ENCODE assay signal across 18 cellular contexts in genomic region chr12:88167384-88167783, GRCh38. TPM values are rescaled to one million over a fixed set of nuclear protein-coding genes. Genes with fewer than 3 reads are reported as not detected.
DNase-seq lines count a peak whose midpoint lies in the region; ATAC-seq, FAIRE-seq and TF ChIP-seq lines count a peak whose summit lies in the region.
"Had no signal": no experiment of that assay in that cellular context is flagged by ENCODE, and none has a peak within 500 bp of the region (broad histone marks: within the 10 kb centered on the region; RNA-seq: fewer than 3 reads in every experiment).

No MANE protein-coding gene starts in this region.

- no peak overlapping the region for H3K9ac ChIP-seq in astrocyte (ENCODE audit: low read length)

- no peak for TF ChIP-seq POLR2A in A549 (IDR thresholded peaks at IDR 0.05; ENCODE audit: low read length)

- no peak for TF ChIP-seq RAD21 in A549 (conservative IDR thresholded peaks at IDR 0.05 in 1 of 2, IDR thresholded peaks at IDR 0.05 in 1 of 2)

- H3K4me1 Mint-ChIP-seq in astrocyte (ENCODE audit: low read depth, unreplicated experiment): peaks cover 2% of the 10 kb centered on the region
- no peaks in the 10 kb centered on the region for H3K4me1 Mint-ChIP-seq in immature natural killer cell

- H3K27me3 ChIP-seq in astrocyte (ENCODE audit: insufficient read depth, low read length) (no peaks in the 10 kb centered on the region), lower lobe of right lung (ENCODE audit: low read depth) (no peaks in the 10 kb centered on the region)

- H3K4me1 ChIP-seq in A549 (no peaks in the 10 kb centered on the region), astrocyte (ENCODE audit: insufficient read depth, low read length) (no peaks in the 10 kb centered on the region), lower lobe of right lung (no peaks in the 10 kb centered on the region)

- peak; percentile 84 for FAIRE-seq in A549 (lab: Jason Lieb, UNC)
- peak; percentile 23 for FAIRE-seq in astrocyte (lab: Jason Lieb, UNC)
- FAIRE-seq: G401.6, GM12892 had no signal

- H3K4me3 Mint-ChIP-seq in astrocyte (ENCODE audit: unreplicated experiment) (no peak overlapping the region), immature natural killer cell (no peak overlapping the region)
- H3K4me3 Mint-ChIP-seq: CD4-positive, alpha-beta memory T cell had no signal

- DNase-seq in A549 (ENCODE audit: low read depth in 1 of 2, low spot score in 1 of 2) (no peak), astrocyte (ENCODE audit: low read depth) (no peak), left colon (no peak), immature natural killer cell (no peak), dedifferentiated amniotic fluid mesenchymal stem cell (ENCODE audit: extremely low spot score) (no peak), lower lobe of right lung (no peak)
- DNase-seq: 8988T; C1 segment of cervical spinal cord; Calu3; CD4-positive, alpha-beta memory T cell; COR-L47; DMS153; DND-41; GOT3; H7; HCEC 1CT had no signal

- H3K36me3 ChIP-seq in astrocyte (ENCODE audit: insufficient read depth, low read length): peaks cover 20% of the 10 kb centered on the region
- peaks cover 44% of the 10 kb centered on the region for H3K36me3 ChIP-seq in lower lobe of right lung

- POLR2A ChIA-PET in A549 (lab: Yijun Ruan, JAX): no interaction called here

- H2AFZ ChIP-seq in astrocyte (ENCODE audit: low read depth, low read length): no peak overlapping the region

- H3K27ac Mint-ChIP-seq in astrocyte (ENCODE audit: unreplicated experiment): no peak overlapping the region
- no peak overlapping the region for H3K27ac Mint-ChIP-seq in immature natural killer cell
- H3K27ac Mint-ChIP-seq: CD4-positive, alpha-beta memory T cell had no signal

- H4K20me1 ChIP-seq in astrocyte (ENCODE audit: insufficient read depth, low read length): no peaks in the 10 kb centered on the region

- H3K27ac ChIP-seq in A549: no peak overlapping the region
- H3K27ac ChIP-seq in astrocyte (ENCODE audit: low read depth, low read length): no peak overlapping the region
- H3K27ac ChIP-seq in lower lobe of right lung: no peak overlapping the region

- H3K36me3 Mint-ChIP-seq in astrocyte (ENCODE audit: low read depth, unreplicated experiment) (peaks cover 24% of the 10 kb centered on the region), immature natural killer cell (peaks cover 29 to 52% (median 43%) of the 10 kb centered on the region in 3 donors)

- WGBS in A549 (ENCODE audit: missing lambda C conversion rate): 89% methylated on average over 2 of the region's 2 CpGs

- H3K9me3 ChIP-seq in A549 (no peaks in the 10 kb centered on the region), astrocyte (ENCODE audit: insufficient read depth, low read depth, low read length) (no peaks in the 10 kb centered on the region), lower lobe of right lung (no peaks in the 10 kb centered on the region)

- H3K27me3 Mint-ChIP-seq in astrocyte (ENCODE audit: low read depth, unreplicated experiment): no peaks in the 10 kb centered on the region
- H3K27me3 Mint-ChIP-seq in immature natural killer cell (ENCODE audit: low read depth in 3 of 3): peaks cover 0 to 2% (median 0%) of the 10 kb centered on the region in 3 donors
- H3K27me3 Mint-ChIP-seq: CD4-positive, alpha-beta memory T cell had no signal

- no peaks in the 10 kb centered on the region for H3K9me3 Mint-ChIP-seq in astrocyte (ENCODE audit: unreplicated experiment)
- no peaks in the 10 kb centered on the region for H3K9me3 Mint-ChIP-seq in immature natural killer cell
- H3K9me3 Mint-ChIP-seq: CD4-positive, alpha-beta memory T cell had no signal

- no peak for TF ChIP-seq EP300 in A549 (IDR thresholded peaks at IDR 0.05)

- TF ChIP-seq CTCF in A549 (IDR thresholded peaks at IDR 0.05): no peak
- TF ChIP-seq CTCF in astrocyte (IDR thresholded peaks at IDR 0.05; ENCODE audit: insufficient read depth, low read depth, low read length): no peak
- no peak for TF ChIP-seq CTCF in lower lobe of right lung (IDR thresholded peaks at IDR 0.05)

- CTCF ChIA-PET in A549 (lab: Yijun Ruan, JAX): no interaction called here

- no peaks in the 10 kb centered on the region for H3K79me2 ChIP-seq in astrocyte (ENCODE audit: insufficient read depth, low read length)

- intact Hi-C loops in left colon (cut with DNase I, micrococcal nuclease): no loop called here
- intact Hi-C loops in lower lobe of right lung (cut with DNase I): no loop called here

- ATAC-seq in A549: no peak
- peak; percentile 96 for ATAC-seq in left colon
- ATAC-seq in lower lobe of right lung: no peak

- H3K4me2 ChIP-seq in A549 (no peak overlapping the region), astrocyte (ENCODE audit: low read length) (no peak overlapping the region)

- H3K4me3 ChIP-seq in A549: no peak overlapping the region
- no peak overlapping the region for H3K4me3 ChIP-seq in astrocyte (ENCODE audit: insufficient read depth, low read depth, low read length)
- no peak overlapping the region for H3K4me3 ChIP-seq in lower lobe of right lung

TF ChIP-seq in A549, 52 proteins besides CTCF, POLR2A, EP300 and RAD21 (continues in another document):
- TF ChIP-seq CHD2 (IDR thresholded peaks at IDR 0.05; ENCODE audit: low read length, partially characterized antibody): no peak
- TF ChIP-seq BCL3 (IDR thresholded peaks at IDR 0.05): no peak
- TF ChIP-seq JUNB (IDR thresholded peaks at IDR 0.05): no peak
- TF ChIP-seq RFX5 (IDR thresholded peaks at IDR 0.05): no peak
- TF ChIP-seq KDM1A (IDR thresholded peaks at IDR 0.05; ENCODE audit: low read depth): no peak
- no peak for TF ChIP-seq RNF2 (IDR thresholded peaks at IDR 0.05; ENCODE audit: borderline replicate concordance, low read depth)
- TF ChIP-seq MAFK (IDR thresholded peaks at IDR 0.05; ENCODE audit: partially characterized antibody): no peak
- no peak for TF ChIP-seq KDM5A (IDR thresholded peaks at IDR 0.05)
- no peak for TF ChIP-seq POLR2AphosphoS2 (conservative IDR thresholded peaks at IDR 0.05; ENCODE audit: low read length)
- TF ChIP-seq HOXB5 (CRISPR knock-in tag; IDR thresholded peaks at IDR 0.05): no peak
- no peak for TF ChIP-seq FOSL2 (IDR thresholded peaks at IDR 0.05)
- TF ChIP-seq FOSL2 (CRISPR knock-in tag; IDR thresholded peaks at IDR 0.05): no peak
- TF ChIP-seq, protein P1, sequence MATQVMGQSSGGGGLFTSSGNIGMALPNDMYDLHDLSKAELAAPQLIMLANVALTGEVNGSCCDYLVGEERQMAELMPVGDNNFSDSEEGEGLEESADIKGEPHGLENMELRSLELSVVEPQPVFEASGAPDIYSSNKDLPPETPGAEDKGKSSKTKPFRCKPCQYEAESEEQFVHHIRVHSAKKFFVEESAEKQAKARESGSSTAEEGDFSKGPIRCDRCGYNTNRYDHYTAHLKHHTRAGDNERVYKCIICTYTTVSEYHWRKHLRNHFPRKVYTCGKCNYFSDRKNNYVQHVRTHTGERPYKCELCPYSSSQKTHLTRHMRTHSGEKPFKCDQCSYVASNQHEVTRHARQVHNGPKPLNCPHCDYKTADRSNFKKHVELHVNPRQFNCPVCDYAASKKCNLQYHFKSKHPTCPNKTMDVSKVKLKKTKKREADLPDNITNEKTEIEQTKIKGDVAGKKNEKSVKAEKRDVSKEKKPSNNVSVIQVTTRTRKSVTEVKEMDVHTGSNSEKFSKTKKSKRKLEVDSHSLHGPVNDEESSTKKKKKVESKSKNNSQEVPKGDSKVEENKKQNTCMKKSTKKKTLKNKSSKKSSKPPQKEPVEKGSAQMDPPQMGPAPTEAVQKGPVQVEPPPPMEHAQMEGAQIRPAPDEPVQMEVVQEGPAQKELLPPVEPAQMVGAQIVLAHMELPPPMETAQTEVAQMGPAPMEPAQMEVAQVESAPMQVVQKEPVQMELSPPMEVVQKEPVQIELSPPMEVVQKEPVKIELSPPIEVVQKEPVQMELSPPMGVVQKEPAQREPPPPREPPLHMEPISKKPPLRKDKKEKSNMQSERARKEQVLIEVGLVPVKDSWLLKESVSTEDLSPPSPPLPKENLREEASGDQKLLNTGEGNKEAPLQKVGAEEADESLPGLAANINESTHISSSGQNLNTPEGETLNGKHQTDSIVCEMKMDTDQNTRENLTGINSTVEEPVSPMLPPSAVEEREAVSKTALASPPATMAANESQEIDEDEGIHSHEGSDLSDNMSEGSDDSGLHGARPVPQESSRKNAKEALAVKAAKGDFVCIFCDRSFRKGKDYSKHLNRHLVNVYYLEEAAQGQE (IDR thresholded peaks at IDR 0.05): no peak

RNA-seq across cellular contexts. Expression of gene TMTC3, which starts 25.3 kb away (rescaled TPM):
- 32.7 and 34.9 TPM in 2 replicates for polyA plus RNA-seq in A549 (2011; rRNA removed)
- polyA plus RNA-seq in A549 (2012; cell fraction: cytosol; rRNA removed): 2.1 and 2.8 TPM in 2 replicates
- 1.8 and 2.9 TPM in 2 replicates for polyA plus RNA-seq in A549 (2012; cell fraction: nucleus; rRNA removed)
- 10.8 to 12.0 TPM (median 11.5 TPM) in 3 replicates for polyA plus RNA-seq in A549 (2017; fragmentation: RNase III; extraction: RNeasy Plus Mini Kit Qiagen cat#74134 plus additional on column Dnase treatment)
- polyA minus RNA-seq in A549 (2011; rRNA and poly(A)+ RNA removed): 50.1 and 62.0 TPM in 2 replicates
- 49.0 and 55.7 TPM in 2 replicates for total RNA-seq in astrocyte
- 10 to 100 TPM; 13.0 to 15.2 TPM for total RNA-seq in left colon
- 1 to 10 TPM; 1.7 to 3.7 (median 1.7) TPM for polyA plus RNA-seq in immature natural killer cell
- 17.4 TPM for total RNA-seq in lower lobe of right lung

RNA-seq across cellular contexts. Expression of gene CEP290, which starts 25.5 kb away (rescaled TPM):
- 12.4 and 23.1 TPM in 2 replicates for polyA plus RNA-seq in A549 (2011; rRNA removed)
- polyA plus RNA-seq in A549 (2012; cell fraction: cytosol; rRNA removed): 6.8 and 8.1 TPM in 2 replicates
- 3.8 and 4.9 TPM in 2 replicates for polyA plus RNA-seq in A549 (2012; cell fraction: nucleus; rRNA removed)
- 6.7 to 7.9 TPM (median 6.8 TPM) in 3 replicates for polyA plus RNA-seq in A549 (2017; fragmentation: RNase III; extraction: RNeasy Plus Mini Kit Qiagen cat#74134 plus additional on column Dnase treatment)
- 6.1 and 7.7 TPM in 2 replicates for polyA minus RNA-seq in A549 (2011; rRNA and poly(A)+ RNA removed)
- total RNA-seq in astrocyte: 19.9 and 20.1 TPM in 2 replicates
- 1 to 10 TPM; 8.5 to 9.7 TPM for total RNA-seq in left colon
- polyA plus RNA-seq in immature natural killer cell: 1 to 10 TPM; 2.9 to 7.0 (median 4.0) TPM
- total RNA-seq in lower lobe of right lung: 11.6 TPM
